31 cellular contexts compared by ENCODE assay signal in genomic region chr6:135360222-135360621, GRCh38.
"Had no signal": no experiment of that assay in that cellular context is flagged by ENCODE, and none has a peak within 500 bp of the region (broad histone marks: within the 10 kb centered on the region; RNA-seq: fewer than 3 reads in every experiment).

No MANE protein-coding gene starts in this region.

- H3K79me2 ChIP-seq: parathyroid adenoma had no signal

- H3K4me1 Mint-ChIP-seq: endodermal cell; memory B cell; mesothelial cell of epicardium; naive B cell; neural crest cell; stimulated activated naive CD8-positive, alpha-beta T cell treated with anti-CD3 and anti-CD28 coated beads, Interleukin-15, amount 100 ng/mL, for 72 hours had no signal

- H3K4me1 ChIP-seq: gastrocnemius medialis, parathyroid adenoma, prostate gland, right atrium auricular region, thyroid gland, vagina had no signal

- H3K36me3 ChIP-seq: gastrocnemius medialis, neutrophil, prostate gland, right atrium auricular region, thyroid gland, vagina had no signal

- H2AFZ ChIP-seq: parathyroid adenoma had no signal

- H3K4me3 Mint-ChIP-seq: endodermal cell; memory B cell; mesothelial cell of epicardium; naive B cell; natural killer cell treated with Interleukin-12 subunit alpha and Interleukin-12 subunit beta and Interleukin-15 and Interleukin-18, amount 100 ng/mL, for 72 hours; neural crest cell; stimulated activated naive CD8-positive, alpha-beta T cell treated with anti-CD3 and anti-CD28 coated beads, Interleukin-15, amount 100 ng/mL, for 72 hours had no signal

- H3K36me3 Mint-ChIP-seq: naive B cell had no signal

- ATAC-seq: esophagus mucosa; gastrocnemius medialis; left lobe of liver; mucosa of descending colon; natural killer cell treated with Interleukin-12 subunit alpha and Interleukin-12 subunit beta and Interleukin-15 and Interleukin-18, amount 100 ng/mL, for 72 hours; sciatic nerve; stimulated activated naive CD8-positive, alpha-beta T cell treated with anti-CD3 and anti-CD28 coated beads, Interleukin-15, amount 100 ng/mL, for 72 hours had no signal

- DNase-seq: dorsolateral prefrontal cortex; effector CD4-positive, alpha-beta T cell; endodermal cell; foreskin fibroblast; gastrocnemius medialis; head of caudate nucleus; kidney; mucosa of descending colon; naive B cell; stimulated activated CD4-positive, alpha-beta T cell treated with anti-CD3 and anti-CD28 coated beads, Interleukin-12 subunit alpha, Interleukin-12 subunit beta, amount 100 ng/mL, for 4 hours; stimulated activated CD4-positive, alpha-beta T cell treated with anti-CD3 and anti-CD28 coated beads, Interleukin-1b, Interleukin-23, amount 100 ng/mL, for 48 hours; stimulated activated CD4-positive, alpha-beta T cell treated with anti-CD3 and anti-CD28 coated beads, Interleukin-4, amount 100 ng/mL, for 1 hour; stimulated activated CD8-positive, alpha-beta memory T cell treated with anti-CD3 and anti-CD28 coated beads, Interleukin-4, amount 100 ng/mL, for 48 hours; stimulated activated naive CD4-positive, alpha-beta T cell; stimulated activated naive CD8-positive, alpha-beta T cell treated with anti-CD3 and anti-CD28 coated beads, Interleukin-15, amount 100 ng/mL, for 72 hours; thyroid gland; trophoblast cell had no signal

- H3K27me3 Mint-ChIP-seq: memory B cell; naive B cell; natural killer cell treated with Interleukin-12 subunit alpha and Interleukin-12 subunit beta and Interleukin-15 and Interleukin-18, amount 100 ng/mL, for 72 hours; stimulated activated naive CD8-positive, alpha-beta T cell treated with anti-CD3 and anti-CD28 coated beads, Interleukin-15, amount 100 ng/mL, for 72 hours had no signal

- H3K27me3 ChIP-seq: dorsolateral prefrontal cortex, gastrocnemius medialis, neutrophil, right atrium auricular region, thyroid gland, vagina had no signal

- H3K4me3 ChIP-seq: dorsolateral prefrontal cortex, gastrocnemius medialis, lung, mucosa of descending colon, prostate gland, right atrium auricular region, smooth muscle cell, thyroid gland, vagina had no signal

- H3K27ac ChIP-seq: dorsolateral prefrontal cortex, gastrocnemius medialis, neutrophil, parathyroid adenoma, prostate gland, right atrium auricular region, thyroid gland, vagina had no signal

- H3K27ac Mint-ChIP-seq: endodermal cell; memory B cell; mesothelial cell of epicardium; naive B cell; natural killer cell treated with Interleukin-12 subunit alpha and Interleukin-12 subunit beta and Interleukin-15 and Interleukin-18, amount 100 ng/mL, for 72 hours; stimulated activated naive CD8-positive, alpha-beta T cell treated with anti-CD3 and anti-CD28 coated beads, Interleukin-15, amount 100 ng/mL, for 72 hours had no signal

- H3K9me3 ChIP-seq: gastrocnemius medialis, neutrophil, prostate gland, right atrium auricular region, thyroid gland, vagina had no signal
